Comparison of ENCODE assay signal across 20 cellular contexts in the genomic region with DNA sequence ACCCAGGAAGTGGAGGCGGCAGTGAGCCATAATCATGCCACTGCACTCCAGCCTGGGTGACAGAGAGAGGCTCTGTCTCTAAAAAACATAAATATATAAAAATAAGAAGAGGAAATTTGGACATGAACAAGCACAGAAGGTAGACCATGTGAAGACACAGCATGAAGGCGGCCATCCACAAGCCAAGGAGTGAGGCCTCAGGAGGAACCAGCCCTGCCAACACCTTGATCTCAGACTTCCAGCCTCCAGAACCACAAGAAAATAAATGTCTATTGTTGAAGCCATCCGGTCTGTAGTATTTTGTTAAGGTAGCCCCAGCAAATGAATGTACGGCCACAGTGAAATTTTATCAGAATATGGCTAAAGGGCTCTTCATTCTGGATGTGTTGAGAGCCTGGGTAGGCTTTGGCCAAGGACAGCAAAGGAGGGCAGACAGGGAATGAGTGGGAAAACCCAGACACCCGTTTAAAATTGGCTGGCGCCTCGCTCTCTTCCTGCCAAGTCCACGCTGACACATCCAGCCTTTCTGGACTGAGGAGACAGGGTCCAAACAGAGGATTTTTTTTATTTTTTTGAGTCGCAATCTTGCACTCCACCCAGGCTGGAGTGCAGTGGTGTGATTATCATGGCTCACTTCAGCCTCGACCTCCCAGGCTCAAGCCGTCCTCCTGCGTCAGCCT. TPM values are rescaled to one million over a fixed set of nuclear protein-coding genes. Genes with fewer than 3 reads are reported as not detected.
DNase-seq lines count a peak whose midpoint lies in the region; ATAC-seq and TF ChIP-seq lines count a peak whose summit lies in the region.
"Had no signal": no experiment of that assay in that cellular context is flagged by ENCODE, and none has a peak within 500 bp of the region (broad histone marks: within the 10 kb centered on the region; RNA-seq: fewer than 3 reads in every experiment).

No MANE protein-coding gene starts in this region.

- H3K4me1 ChIP-seq in thoracic aorta (ENCODE audit: control insufficient read depth in 1 of 2, low read depth in 2 of 2), result peaks cover 0 to 13% of the 10 kb centered on the region in 2 donors

- DNase-seq in Right ventricle myocardium superior, result no peak
- DNase-seq in cardiac septum (ENCODE audit: low spot score), result no peak
- DNase-seq in NCI-H446 treated with DMSO at 0.1 percent for 48 hours (lab: John Stamatoyannopoulos, UW), result peak; percentile 71
- DNase-seq in fibroblast of the aortic adventitia (ENCODE audit: low read depth), result peak; percentile 76
- no peak for DNase-seq in thoracic aorta (ENCODE audit: low spot score)
- DNase-seq in activated naive CD4-positive, alpha-beta T cell treated with anti-CD3 and anti-CD28 coated beads, Interleukin-2, amount 10 ng/mL, durations not matched to agents 7 days and 5 days, result no peak
- no peak for DNase-seq in omental fat pad (ENCODE audit: low spot score)
- DNase-seq: Calu3; CD4-positive, alpha-beta memory T cell; GOT3; KG1; NCI-H1417; NCI-H187; NCI-H2107; NCI-H2227 treated with DMSO at 0.1 percent for 48 hours; NCI-H524 treated with DMSO at 0.1 percent for 48 hours; PC-9 had no signal

- no peaks in the 10 kb centered on the region for H3K36me3 ChIP-seq in thoracic aorta
- H3K36me3 ChIP-seq: BLaER1 had no signal

- H3K4me3 Mint-ChIP-seq in activated naive CD4-positive, alpha-beta T cell treated with anti-CD3 and anti-CD28 coated beads, Interleukin-2, amount 10 ng/mL, durations not matched to agents 7 days and 5 days, result no peak overlapping the region
- H3K4me3 Mint-ChIP-seq: CD4-positive, alpha-beta memory T cell had no signal

- no peaks in the 10 kb centered on the region for H3K27me3 ChIP-seq in thoracic aorta (replicated peaks; ENCODE audit: insufficient read depth)
- H3K27me3 ChIP-seq: BLaER1 had no signal

- H3K27ac ChIP-seq in thoracic aorta, result no peak overlapping the region
- H3K27ac ChIP-seq: BLaER1, PC-9 had no signal

- CTCF ChIA-PET in activated naive CD4-positive, alpha-beta T cell treated with anti-CD3 and anti-CD28 coated beads, Interleukin-2, amount 10 ng/mL, durations not matched to agents 7 days and 5 days (lab: Charles Lee), result no interaction called here

- peaks cover 10% of the 10 kb centered on the region for H3K4me1 Mint-ChIP-seq in activated naive CD4-positive, alpha-beta T cell treated with anti-CD3 and anti-CD28 coated beads, Interleukin-2, amount 10 ng/mL, durations not matched to agents 7 days and 5 days
- H3K4me1 Mint-ChIP-seq: CD4-positive, alpha-beta memory T cell had no signal

- H3K4me3 ChIP-seq in fibroblast of the aortic adventitia (ENCODE audit: low read depth, low read length), result no peak overlapping the region
- H3K4me3 ChIP-seq in thoracic aorta, result no peak overlapping the region
- H3K4me3 ChIP-seq: BLaER1, PC-9 had no signal

- peaks cover 10% of the 10 kb centered on the region for H3K27me3 Mint-ChIP-seq in activated naive CD4-positive, alpha-beta T cell treated with anti-CD3 and anti-CD28 coated beads, Interleukin-2, amount 10 ng/mL, durations not matched to agents 7 days and 5 days

- no peak overlapping the region for H3K27ac Mint-ChIP-seq in activated naive CD4-positive, alpha-beta T cell treated with anti-CD3 and anti-CD28 coated beads, Interleukin-2, amount 10 ng/mL, durations not matched to agents 7 days and 5 days
- H3K27ac Mint-ChIP-seq: CD4-positive, alpha-beta memory T cell had no signal

- TF ChIP-seq CTCF in fibroblast of the aortic adventitia (IDR thresholded peaks at IDR 0.05; ENCODE audit: insufficient read depth, low read length) (no peak), thoracic aorta (IDR thresholded peaks at IDR 0.05) (no peak), omental fat pad (IDR thresholded peaks at IDR 0.05) (no peak)

- intact Hi-C loops in Right ventricle myocardium superior (cut with DNase I), result no loop called here
- intact Hi-C loops in cardiac septum (cut with DNase I), result no loop called here

- peak; percentile 41 for ATAC-seq in Right ventricle myocardium superior (ENCODE audit: poor library complexity)
- peak; percentile 43 for ATAC-seq in thoracic aorta (ENCODE audit: insufficient number of reproducible peaks, low FRiP score, low read depth)
- no peak for ATAC-seq in omental fat pad (ENCODE audit: low FRiP score)
- ATAC-seq in GM21423 (IDR thresholded peaks at IDR 0.05; ENCODE audit: unreplicated experiment), result no peak
- ATAC-seq: HepG2 had no signal

- H3K36me3 Mint-ChIP-seq in activated naive CD4-positive, alpha-beta T cell treated with anti-CD3 and anti-CD28 coated beads, Interleukin-2, amount 10 ng/mL, durations not matched to agents 7 days and 5 days, result no peaks in the 10 kb centered on the region
- H3K36me3 Mint-ChIP-seq: CD4-positive, alpha-beta memory T cell had no signal

- no peaks in the 10 kb centered on the region for H3K9me3 ChIP-seq in thoracic aorta
- H3K9me3 ChIP-seq: BLaER1 had no signal

- H3K9me3 Mint-ChIP-seq in activated naive CD4-positive, alpha-beta T cell treated with anti-CD3 and anti-CD28 coated beads, Interleukin-2, amount 10 ng/mL, durations not matched to agents 7 days and 5 days, result no peaks in the 10 kb centered on the region
- H3K9me3 Mint-ChIP-seq: CD4-positive, alpha-beta memory T cell had no signal

RNA-seq across cellular contexts. Expression of a gene that starts 13.0 kb away (rescaled TPM):
- total RNA-seq in Right ventricle myocardium superior (not detected), cardiac septum (not detected), fibroblast of the aortic adventitia (ENCODE audit: low replicate concordance) (not detected in 2 replicates), thoracic aorta (under 1 TPM; 0.14 to 0.35 TPM), omental fat pad (not detected)
- total RNA-seq: HepG2 had no signal

RNA-seq across cellular contexts. Expression of a gene that starts 13.0 kb away (rescaled TPM):
- 40.8 TPM for total RNA-seq in Right ventricle myocardium superior
- 34.3 TPM for total RNA-seq in cardiac septum
- 51.2 and 63.8 TPM in 2 replicates for total RNA-seq in fibroblast of the aortic adventitia (ENCODE audit: low replicate concordance)
- total RNA-seq in thoracic aorta, result 100 to 1,000 TPM in 1 of 2 donors, 10 to 100 TPM in 1; 35.3 to 101 TPM
- total RNA-seq in omental fat pad, result 10 to 100 TPM; 30.6 to 52.3 (median 42.3) TPM

RNA-seq across cellular contexts. Expression of a gene that starts 25.6 kb away (rescaled TPM):
- 15.6 TPM for total RNA-seq in Right ventricle myocardium superior
- total RNA-seq in cardiac septum, result 13.6 TPM
- total RNA-seq in fibroblast of the aortic adventitia (ENCODE audit: low replicate concordance), result 8.7 and 10.8 TPM in 2 replicates
- 10 to 100 TPM; 37.2 to 45.4 TPM for total RNA-seq in thoracic aorta
- total RNA-seq in omental fat pad, result 10 to 100 TPM; 20.2 to 45.1 (median 24.1) TPM

RNA-seq across cellular contexts. Expression of a gene that starts 51.2 kb away (rescaled TPM):
- total RNA-seq in Right ventricle myocardium superior (10.7 TPM), cardiac septum (14.2 TPM), fibroblast of the aortic adventitia (ENCODE audit: low replicate concordance) (0.54 and 1.6 TPM in 2 replicates), thoracic aorta (10 to 100 TPM; 12.7 to 31.4 TPM), omental fat pad (1 to 10 TPM; 4.1 to 5.6 (median 4.7) TPM)

Comparison
In these comparisons a context has a peak if more than half of its experiments do, and no peak if none do; other contexts are left out.
1. ATAC-seq: peak in Right ventricle myocardium superior (single experiment) and thoracic aorta (single experiment); none in omental fat pad (single experiment) and GM21423 (single experiment).
2. DNase-seq: peak in NCI-H446 treated with DMSO at 0.1 percent for 48 hours (single experiment) and fibroblast of the aortic adventitia (single experiment); none in Right ventricle myocardium superior (single experiment), cardiac septum (single experiment), thoracic aorta (single experiment), activated naive CD4-positive, alpha-beta T cell treated with anti-CD3 and anti-CD28 coated beads, Interleukin-2, amount 10 ng/mL, durations not matched to agents 7 days and 5 days (single experiment) and omental fat pad (single experiment).